In the genomic region with DNA sequence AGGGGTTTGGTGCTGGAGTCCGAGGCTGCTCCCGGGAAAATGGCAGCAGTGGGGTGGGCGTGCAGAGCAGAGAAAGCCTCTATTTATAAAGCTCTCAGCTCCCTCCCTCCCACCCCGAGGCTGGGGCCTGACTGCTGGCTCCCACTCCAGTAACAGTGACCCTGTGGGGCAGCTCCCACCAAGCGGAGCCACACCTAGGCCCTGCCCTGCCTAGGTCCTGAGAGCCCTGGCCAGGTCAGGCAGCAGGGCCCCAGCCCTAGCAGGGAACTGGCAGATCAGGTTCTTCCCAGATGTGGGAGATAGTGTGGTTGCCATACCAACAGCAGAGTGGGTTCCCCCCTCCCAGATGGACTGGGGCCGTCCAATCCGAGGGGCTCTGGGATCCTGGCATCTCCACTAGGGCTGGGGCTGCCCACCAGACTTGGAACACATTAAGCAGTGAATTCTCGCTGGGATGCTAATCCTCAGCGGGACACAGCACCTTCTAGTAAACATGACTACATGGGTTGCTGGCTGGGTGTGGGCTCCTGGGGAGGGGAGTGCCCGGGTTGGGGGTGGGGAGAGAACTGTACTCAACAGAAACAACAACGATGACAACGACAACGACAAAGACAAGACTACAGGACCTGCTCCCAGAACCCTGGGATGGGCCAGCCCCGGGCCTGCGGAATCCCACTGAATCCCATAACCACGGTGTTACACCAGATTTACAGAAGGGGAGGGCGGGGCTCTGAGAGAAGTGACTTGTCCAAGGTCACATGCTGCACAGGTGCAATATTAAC, we compare ENCODE assay signal across 8 cellular contexts. TPM values are rescaled to one million over a fixed set of nuclear protein-coding genes. Genes with fewer than 3 reads are reported as not detected.
DNase-seq lines count a peak whose midpoint lies in the region; ATAC-seq, FAIRE-seq and TF ChIP-seq lines count a peak whose summit lies in the region.

No MANE protein-coding gene starts in this region.

- H4K20me1 ChIP-seq in IMR-90 (ENCODE audit: insufficient read depth, low read length) (peaks cover 20% of the 10 kb centered on the region), HepG2 (ENCODE audit: insufficient read depth, low read length) (peaks cover 5% of the 10 kb centered on the region; the same call in 1 of the 2 replicates)

- POLR2A ChIA-PET in IMR-90 (lab: Charles Lee; ENCODE audit: unreplicated experiment) (no interaction called here), HepG2 (lab: Yijun Ruan, JAX) (interaction anchor here (1.3 kb wide), 1 partner anchor 10 kb away, joined by 3 read pairs; a partner anchor contains a TSS)

- peaks cover 0 to 43% (median 25%) of the 10 kb centered on the region in 4 donors for H3K4me1 Mint-ChIP-seq in CD4-positive, CD25-positive, alpha-beta regulatory T cell

- no peaks in the 10 kb centered on the region for H3K27me3 Mint-ChIP-seq in CD4-positive, CD25-positive, alpha-beta regulatory T cell

- H2BK20ac ChIP-seq in IMR-90 (ENCODE audit: low read depth, low read length): no peak overlapping the region

- H3K9me3 ChIP-seq in CD4-positive, CD25-positive, alpha-beta regulatory T cell (ENCODE audit: control insufficient read depth in 2 of 2, low read length in 2 of 2): no peaks in the 10 kb centered on the region
- H3K9me3 ChIP-seq in IMR-90 (ENCODE audit: control insufficient read depth, insufficient read depth, low read length) (no peaks in the 10 kb centered on the region), HepG2 (ENCODE audit: low read length) (no peaks in the 10 kb centered on the region), tibial nerve (no peaks in the 10 kb centered on the region)

- no peak overlapping the region for H4K91ac ChIP-seq in IMR-90 (ENCODE audit: insufficient read depth, low read depth, low read length)

- no peak for FAIRE-seq in HepG2 (lab: Jason Lieb, UNC)

- 27% methylated on average over 3 of the region's 17 CpGs; no CpG with 5 or more reads in 1 of the 2 experiments for WGBS in IMR-90 (ENCODE audit: extremely low coverage in 2 of 2, insufficient read length in 1 of 2), 2 experiments
- 28% methylated on average over 13 of the region's 17 CpGs for WGBS in HepG2 (ENCODE audit: low lambda C conversion rate)
- WGBS in tibial nerve, 2 donors: 23 to 26% methylated on average over 17 of the region's 17 CpGs

- H3K9me1 ChIP-seq in IMR-90 (ENCODE audit: insufficient read depth, low read length): peaks cover 19% of the 10 kb centered on the region

- H3K27ac Mint-ChIP-seq in CD4-positive, CD25-positive, alpha-beta regulatory T cell: peak overlapping the region; percentile 66 to 78 (median 78)

- H3K27ac ChIP-seq in CD4-positive, CD25-positive, alpha-beta regulatory T cell (ENCODE audit: insufficient read depth, low read length, poor library complexity, severe bottlenecking): peak overlapping the region; percentile 23
- H3K27ac ChIP-seq in IMR-90 (ENCODE audit: insufficient read depth, low read length) (no peak overlapping the region), HepG2 (ENCODE audit: extremely low read length, insufficient read depth, low read length) (no peak overlapping the region), tibial nerve (peak overlapping the region; percentile 70 to 94 (median 90))

- H3K36me3 ChIP-seq in CD4-positive, CD25-positive, alpha-beta regulatory T cell (ENCODE audit: control insufficient read depth, insufficient read depth, low read length): no peaks in the 10 kb centered on the region
- no peaks in the 10 kb centered on the region for H3K36me3 ChIP-seq in IMR-90 (ENCODE audit: control insufficient read depth, insufficient read depth, low read length)
- H3K36me3 ChIP-seq in HepG2 (replicated peaks in 1 of 2; ENCODE audit: control insufficient read depth in 1 of 2, insufficient read depth in 2 of 2, low read length in 2 of 2): no peaks in the 10 kb centered on the region
- no peaks in the 10 kb centered on the region for H3K36me3 ChIP-seq in tibial nerve

- peaks cover 14% of the 10 kb centered on the region for H3K79me2 ChIP-seq in HepG2 (ENCODE audit: insufficient read depth, low read length)

- no peak for TF ChIP-seq CTCF in IMR-90 (conservative IDR thresholded peaks at IDR 0.05; ENCODE audit: low read depth, low read length)
- TF ChIP-seq CTCF in astrocyte of the cerebellum (IDR thresholded peaks at IDR 0.05; ENCODE audit: low read depth, low read length, missing control alignments): no peak
- TF ChIP-seq CTCF in HepG2 (CRISPR knock-in tag; IDR thresholded peaks at IDR 0.05): no peak
- TF ChIP-seq CTCF in tibial nerve (IDR thresholded peaks at IDR 0.05): no peak

- no peak overlapping the region for H3K18ac ChIP-seq in IMR-90 (ENCODE audit: low read depth, low read length)

- dilution Hi-C loops in IMR-90 (cut with HindIII; ENCODE audit: low sequenced_read_pairs, unreplicated experiment): no loop called here

- no peak for DNase-seq in CD4-positive, CD25-positive, alpha-beta regulatory T cell
- DNase-seq in IMR-90 (peak; percentile 24), astrocyte of the cerebellum (ENCODE audit: low read depth) (no peak), HepG2 (ENCODE audit: low spot score) (peak; percentile 20), tibial nerve (ENCODE audit: low spot score in 2 of 2) (no peak), dermis blood vessel endothelial cell (no peak)

- peaks cover 5% of the 10 kb centered on the region for H3K36me3 Mint-ChIP-seq in CD4-positive, CD25-positive, alpha-beta regulatory T cell

- peak overlapping the region; percentile 87; the same call in 1 of the 2 replicates for H3K23ac ChIP-seq in IMR-90 (ENCODE audit: low read depth, low read length)

- TF ChIP-seq RAD21 in IMR-90 (IDR thresholded peaks at IDR 0.05; ENCODE audit: low read length): no peak
- TF ChIP-seq RAD21 in HepG2 (CRISPR knock-in tag; IDR thresholded peaks at IDR 0.05): no peak

- TF ChIP-seq EP300 in HepG2 (IDR thresholded peaks at IDR 0.05; ENCODE audit: low read depth in 2 of 2, low read length in 2 of 2) (no peak), HepG2 (CRISPR knock-in tag; IDR thresholded peaks at IDR 0.05; ENCODE audit: borderline replicate concordance) (no peak), tibial nerve (IDR thresholded peaks at IDR 0.05) (no peak)

- H3K4me3 Mint-ChIP-seq in CD4-positive, CD25-positive, alpha-beta regulatory T cell: peak overlapping the region; percentile 73 to 91 (median 80)

- peaks cover 18 to 51% of the 10 kb centered on the region in 2 experiments for H3K79me1 ChIP-seq in IMR-90 (ENCODE audit: low read depth in 1 of 2, low read length in 2 of 2)

- H2AFZ ChIP-seq in IMR-90 (replicated peaks; ENCODE audit: low read length, poor library complexity) (peak overlapping the region; percentile 36), HepG2 (ENCODE audit: low read length) (no peak overlapping the region)

- CTCF ChIA-PET in IMR-90 (lab: Yijun Ruan, JAX): no interaction called here
- CTCF ChIA-PET in HepG2 (lab: Yijun Ruan, JAX; ENCODE audit: low intra/inter-chr PET ratio, low total read pairs): no interaction called here

- no peak for ATAC-seq in CD4-positive, CD25-positive, alpha-beta regulatory T cell (ENCODE audit: low read depth in 2 of 2)
- ATAC-seq in IMR-90 (ENCODE audit: low read depth) (no peak), HepG2 (peak; percentile 34), GM19467 (IDR thresholded peaks at IDR 0.05; ENCODE audit: unreplicated experiment) (no peak), GM18867 (IDR thresholded peaks at IDR 0.05; ENCODE audit: unreplicated experiment) (no peak)

- H2AK5ac ChIP-seq in IMR-90 (ENCODE audit: low read depth, low read length): peak overlapping the region; percentile 35

- BruUV-seq in IMR-90 (replicated peaks; lab: Mats Ljungman, UMichigan) (no TSS peak), HepG2 (replicated peaks; lab: Mats Ljungman, UMichigan) (TSS peak; percentile 52)

- no peak overlapping the region for H2BK15ac ChIP-seq in IMR-90 (ENCODE audit: low read depth, low read length)

- peak overlapping the region; percentile 98 for H2AK9ac ChIP-seq in IMR-90 (replicated peaks; ENCODE audit: low read depth, low read length, poor library complexity)

- no peak overlapping the region for H4K5ac ChIP-seq in IMR-90 (ENCODE audit: low read depth, low read length)

- TF ChIP-seq POLR2A in IMR-90 (IDR thresholded peaks at IDR 0.05; ENCODE audit: low read depth, low read length) (no peak), HepG2 (IDR thresholded peaks at IDR 0.05; ENCODE audit: insufficient read depth in 1 of 2, low read depth in 2 of 2, low read length in 2 of 2) (no peak), tibial nerve (IDR thresholded peaks at IDR 0.05) (no peak)

- H3K4ac ChIP-seq in IMR-90 (ENCODE audit: low read depth, low read length): no peak overlapping the region

- no peak overlapping the region for H3K14ac ChIP-seq in IMR-90 (replicated peaks; ENCODE audit: low read depth, low read length)

- no peaks in the 10 kb centered on the region for H3K9me3 Mint-ChIP-seq in CD4-positive, CD25-positive, alpha-beta regulatory T cell

- peak overlapping the region; percentile 51 for H3K4me3 ChIP-seq in CD4-positive, CD25-positive, alpha-beta regulatory T cell (ENCODE audit: low read depth, low read length)
- H3K4me3 ChIP-seq in IMR-90 (ENCODE audit: insufficient read depth, low read depth, low read length) (0 out of 2 replicates have a peak overlapping the region, but pooled peaks have one; percentile 96), astrocyte of the cerebellum (ENCODE audit: low read depth, low read length) (peak overlapping the region; percentile 65), HepG2 (replicated peaks in 1 of 3; ENCODE audit: insufficient read depth in 1 of 3, low read depth in 2 of 3, low read length in 3 of 3) (peak overlapping the region; percentile 65 to 76 (median 69); a peak in 4 of 6 replicates), tibial nerve (peak overlapping the region; percentile 64 to 95 (median 90))

- intact Hi-C loops in IMR-90 (cut with micrococcal nuclease): loop anchor here (5.0 kb wide), 1 partner anchor 174 kb away; no protein-coding TSS in a partner anchor
- intact Hi-C loops in HepG2 (cut with micrococcal nuclease; ENCODE audit: unreplicated experiment): no loop called here

- no peak overlapping the region for H3K56ac ChIP-seq in IMR-90 (ENCODE audit: extremely low read depth, insufficient read depth, low read length)

- H4K8ac ChIP-seq in IMR-90 (ENCODE audit: low read depth in 2 of 2, low read length in 2 of 2): no peak overlapping the region

- no peaks in the 10 kb centered on the region for H3K27me3 ChIP-seq in CD4-positive, CD25-positive, alpha-beta regulatory T cell (ENCODE audit: control insufficient read depth, insufficient read depth, low read length)
- H3K27me3 ChIP-seq in IMR-90 (ENCODE audit: control insufficient read depth, insufficient read depth, low read length) (no peaks in the 10 kb centered on the region), HepG2 (ENCODE audit: control insufficient read depth in 1 of 2, insufficient read depth in 2 of 2, low read length in 2 of 2) (no peaks in the 10 kb centered on the region), tibial nerve (no peaks in the 10 kb centered on the region)

- H2BK120ac ChIP-seq in IMR-90 (ENCODE audit: low read depth, low read length): no peak overlapping the region

- H3K9ac ChIP-seq in IMR-90 (ENCODE audit: low read depth, low read length): no peak overlapping the region
- peak overlapping the region; percentile 78; the same call in 1 of the 2 replicates for H3K9ac ChIP-seq in HepG2 (ENCODE audit: insufficient read depth, low read depth, low read length)

- in situ Hi-C loops in IMR-90 (cut with MboI; ENCODE audit: low sequenced_read_pairs): no loop called here
- in situ Hi-C loops in astrocyte of the cerebellum (cut with HindIII; ENCODE audit: low sequenced_read_pairs): no loop called here
- in situ Hi-C loops in HepG2 (cut with HindIII; ENCODE audit: extremely low pct_ligation_motif_present, low pct_unique_long_range_greater_than_20kb): no loop called here

- H3K4me2 ChIP-seq in IMR-90 (ENCODE audit: low read depth, low read length) (peak overlapping the region; percentile 99), HepG2 (ENCODE audit: low read depth, low read length) (peak overlapping the region; percentile 87)

- H3K4me1 ChIP-seq in CD4-positive, CD25-positive, alpha-beta regulatory T cell (ENCODE audit: control insufficient read depth, insufficient read depth, low read length, poor library complexity, severe bottlenecking): peaks cover 25% of the 10 kb centered on the region
- H3K4me1 ChIP-seq in IMR-90 (ENCODE audit: control insufficient read depth, insufficient read depth, low read length) (peaks cover 27% of the 10 kb centered on the region), HepG2 (ENCODE audit: insufficient read depth, low read length) (peaks cover 38% of the 10 kb centered on the region), tibial nerve (peaks cover 0 to 56% (median 23%) of the 10 kb centered on the region in 4 donors)

- no peak overlapping the region for H2BK5ac ChIP-seq in IMR-90 (ENCODE audit: low read depth, low read length, poor library complexity, severe bottlenecking)

RNA-seq across cellular contexts. Expression of a gene that starts 1.5 kb away (rescaled TPM):
- total RNA-seq in CD4-positive, CD25-positive, alpha-beta regulatory T cell: 77.8 TPM
- 10 to 100 TPM; 18.2 to 38.8 (median 26.6) TPM for polyA plus RNA-seq in CD4-positive, CD25-positive, alpha-beta regulatory T cell
- total RNA-seq in IMR-90 (2012; rRNA removed) (26.4 and 36.4 TPM in 2 replicates), HepG2 (2016; rRNA removed; fragmentation: Illumina TruSeq; extraction: Trizol) (10.5 and 24.0 TPM in 2 replicates), tibial nerve (100 to 1,000 TPM; 117 to 175 (median 129) TPM), dermis blood vessel endothelial cell (60.2 and 70.1 TPM in 2 replicates)
- polyA plus RNA-seq in IMR-90 (2012; rRNA removed) (68.4 and 72.1 TPM in 2 replicates), HepG2 (2011; rRNA removed) (40.6 and 68.0 TPM in 2 replicates)
- 29.3 and 50.5 TPM in 2 replicates for polyA plus RNA-seq in IMR-90 (2012; cell fraction: cytosol; rRNA removed)
- 357 and 697 TPM in 2 replicates for polyA plus RNA-seq in IMR-90 (2012; cell fraction: nucleus; rRNA removed; ENCODE audit: low replicate concordance)
- total RNA-seq in HepG2 (2016; cell fraction: cytosol; rRNA removed; fragmentation: Illumina TruSeq; extraction: Trizol; ENCODE audit: low read depth): 5.7 and 6.3 TPM in 2 replicates
- 10.1 and 22.9 TPM in 2 replicates for total RNA-seq in HepG2 (2016; cell fraction: insoluble cytoplasmic fraction; rRNA removed; fragmentation: Illumina TruSeq; extraction: Trizol)
- total RNA-seq in HepG2 (2016; cell fraction: membrane; rRNA removed; fragmentation: Illumina TruSeq; extraction: Trizol): 9.8 and 12.3 TPM in 2 replicates
- total RNA-seq in HepG2 (2016; cell fraction: nucleus; rRNA removed; fragmentation: Illumina TruSeq; extraction: Trizol): 28.6 and 31.6 TPM in 2 replicates
- 23.7 and 25.8 TPM in 2 replicates for polyA plus RNA-seq in HepG2 (2011; cell fraction: cytosol; rRNA removed)
- 356 and 393 TPM in 2 replicates for polyA plus RNA-seq in HepG2 (2011; cell fraction: nucleus; rRNA removed)
- 17.4 and 18.7 TPM in 2 replicates for polyA plus RNA-seq in HepG2 (2012)
- polyA plus RNA-seq in HepG2 (2016; cell fraction: cytosol; fragmentation: Illumina TruSeq; extraction: Trizol; ENCODE audit: low read depth): 7.5 and 8.5 TPM in 2 replicates
- polyA plus RNA-seq in HepG2 (2016; cell fraction: insoluble cytoplasmic fraction; fragmentation: Illumina TruSeq; extraction: Trizol; ENCODE audit: low read depth): 13.7 and 15.9 TPM in 2 replicates
- 11.0 and 13.2 TPM in 2 replicates for polyA plus RNA-seq in HepG2 (2016; cell fraction: membrane; fragmentation: Illumina TruSeq; extraction: Trizol; ENCODE audit: low read depth)
- 80.7 and 100 TPM in 2 replicates for polyA plus RNA-seq in HepG2 (2016; cell fraction: nucleus; fragmentation: Illumina TruSeq; extraction: Trizol; ENCODE audit: insufficient read depth, low read depth)
- polyA minus RNA-seq in HepG2 (2011; rRNA and poly(A)+ RNA removed; ENCODE audit: low replicate concordance): 29.6 and 163 TPM in 2 replicates
- 10.4 and 14.1 TPM in 2 replicates for polyA minus RNA-seq in HepG2 (2011; cell fraction: cytosol; rRNA and poly(A)+ RNA removed)
- 20.3 and 22.6 TPM in 2 replicates for polyA minus RNA-seq in HepG2 (2011; cell fraction: nucleus; rRNA and poly(A)+ RNA removed)

RNA-seq across cellular contexts. Expression of a gene that starts 9.8 kb away (rescaled TPM):
- total RNA-seq in CD4-positive, CD25-positive, alpha-beta regulatory T cell: 48.5 TPM
- polyA plus RNA-seq in CD4-positive, CD25-positive, alpha-beta regulatory T cell: 1 to 10 TPM; 6.3 to 8.0 (median 7.6) TPM
- 9.7 and 12.5 TPM in 2 replicates for total RNA-seq in IMR-90 (2012; rRNA removed)
- 25.3 and 25.9 TPM in 2 replicates for polyA plus RNA-seq in IMR-90 (2012; rRNA removed)
- polyA plus RNA-seq in IMR-90 (2012; cell fraction: cytosol; rRNA removed): 22.2 and 23.0 TPM in 2 replicates
- 87.9 and 243 TPM in 2 replicates for polyA plus RNA-seq in IMR-90 (2012; cell fraction: nucleus; rRNA removed; ENCODE audit: low replicate concordance)
- total RNA-seq in HepG2 (2016; rRNA removed; fragmentation: Illumina TruSeq; extraction: Trizol): 8.9 and 17.1 TPM in 2 replicates
- total RNA-seq in HepG2 (2016; cell fraction: cytosol; rRNA removed; fragmentation: Illumina TruSeq; extraction: Trizol; ENCODE audit: low read depth): 5.8 TPM in 2 replicates
- total RNA-seq in HepG2 (2016; cell fraction: insoluble cytoplasmic fraction; rRNA removed; fragmentation: Illumina TruSeq; extraction: Trizol): 8.3 and 17.7 TPM in 2 replicates
- total RNA-seq in HepG2 (2016; cell fraction: membrane; rRNA removed; fragmentation: Illumina TruSeq; extraction: Trizol): 6.6 and 6.9 TPM in 2 replicates
- total RNA-seq in HepG2 (2016; cell fraction: nucleus; rRNA removed; fragmentation: Illumina TruSeq; extraction: Trizol): 22.2 and 26.2 TPM in 2 replicates
- 10.8 and 12.2 TPM in 2 replicates for polyA plus RNA-seq in HepG2 (2011; rRNA removed)
- polyA plus RNA-seq in HepG2 (2011; cell fraction: cytosol; rRNA removed): 4.8 and 7.2 TPM in 2 replicates
- 118 and 145 TPM in 2 replicates for polyA plus RNA-seq in HepG2 (2011; cell fraction: nucleus; rRNA removed)
- polyA plus RNA-seq in HepG2 (2012): 3.9 and 9.8 TPM in 2 replicates
- 1.3 and 1.6 TPM in 2 replicates for polyA plus RNA-seq in HepG2 (2016; cell fraction: cytosol; fragmentation: Illumina TruSeq; extraction: Trizol; ENCODE audit: low read depth)
- polyA plus RNA-seq in HepG2 (2016; cell fraction: insoluble cytoplasmic fraction; fragmentation: Illumina TruSeq; extraction: Trizol; ENCODE audit: low read depth): 5.8 and 6.3 TPM in 2 replicates
- polyA plus RNA-seq in HepG2 (2016; cell fraction: membrane; fragmentation: Illumina TruSeq; extraction: Trizol; ENCODE audit: low read depth): 3.4 and 4.3 TPM in 2 replicates
- polyA plus RNA-seq in HepG2 (2016; cell fraction: nucleus; fragmentation: Illumina TruSeq; extraction: Trizol; ENCODE audit: insufficient read depth, low read depth): 44.0 and 50.8 TPM in 2 replicates
- 17.4 and 26.1 TPM in 2 replicates for polyA minus RNA-seq in HepG2 (2011; rRNA and poly(A)+ RNA removed; ENCODE audit: low replicate concordance)
- 4.4 and 5.0 TPM in 2 replicates for polyA minus RNA-seq in HepG2 (2011; cell fraction: cytosol; rRNA and poly(A)+ RNA removed)
- 18.5 and 19.6 TPM in 2 replicates for polyA minus RNA-seq in HepG2 (2011; cell fraction: nucleus; rRNA and poly(A)+ RNA removed)
- 10 to 100 TPM; 25.3 to 56.7 (median 34.2) TPM for total RNA-seq in tibial nerve
- 34.4 and 39.5 TPM in 2 replicates for total RNA-seq in dermis blood vessel endothelial cell

RNA-seq across cellular contexts. Expression of a gene that starts 54.3 kb away (rescaled TPM):
- total RNA-seq in CD4-positive, CD25-positive, alpha-beta regulatory T cell: 3.9 TPM
- polyA plus RNA-seq in CD4-positive, CD25-positive, alpha-beta regulatory T cell: 1 to 10 TPM; 8.6 to 9.3 (median 8.9) TPM
- total RNA-seq in IMR-90 (2012; rRNA removed) (6.7 and 7.0 TPM in 2 replicates), HepG2 (2016; rRNA removed; fragmentation: Illumina TruSeq; extraction: Trizol) (15.1 and 34.1 TPM in 2 replicates), tibial nerve (10 to 100 TPM in 1 of 4 donors, 1 to 10 TPM in 3; 4.7 to 12.0 (median 6.7) TPM), dermis blood vessel endothelial cell (10.7 and 15.5 TPM in 2 replicates)
- polyA plus RNA-seq in IMR-90 (2012; rRNA removed) (16.5 and 17.1 TPM in 2 replicates), HepG2 (2011; rRNA removed) (20.9 and 21.0 TPM in 2 replicates)
- polyA plus RNA-seq in IMR-90 (2012; cell fraction: cytosol; rRNA removed): 15.2 and 19.2 TPM in 2 replicates
- polyA plus RNA-seq in IMR-90 (2012; cell fraction: nucleus; rRNA removed; ENCODE audit: low replicate concordance): 8.7 and 13.8 TPM in 2 replicates
- 4.4 and 4.8 TPM in 2 replicates for total RNA-seq in HepG2 (2016; cell fraction: cytosol; rRNA removed; fragmentation: Illumina TruSeq; extraction: Trizol; ENCODE audit: low read depth)
- total RNA-seq in HepG2 (2016; cell fraction: insoluble cytoplasmic fraction; rRNA removed; fragmentation: Illumina TruSeq; extraction: Trizol): 14.3 and 33.9 TPM in 2 replicates
- 11.5 and 12.2 TPM in 2 replicates for total RNA-seq in HepG2 (2016; cell fraction: membrane; rRNA removed; fragmentation: Illumina TruSeq; extraction: Trizol)
- total RNA-seq in HepG2 (2016; cell fraction: nucleus; rRNA removed; fragmentation: Illumina TruSeq; extraction: Trizol): 27.9 and 34.5 TPM in 2 replicates
- 18.4 and 24.7 TPM in 2 replicates for polyA plus RNA-seq in HepG2 (2011; cell fraction: cytosol; rRNA removed)
- polyA plus RNA-seq in HepG2 (2011; cell fraction: nucleus; rRNA removed): 17.8 and 22.4 TPM in 2 replicates
- 7.5 and 9.0 TPM in 2 replicates for polyA plus RNA-seq in HepG2 (2012)
- polyA plus RNA-seq in HepG2 (2016; cell fraction: cytosol; fragmentation: Illumina TruSeq; extraction: Trizol; ENCODE audit: low read depth): 3.5 and 3.7 TPM in 2 replicates
- polyA plus RNA-seq in HepG2 (2016; cell fraction: insoluble cytoplasmic fraction; fragmentation: Illumina TruSeq; extraction: Trizol; ENCODE audit: low read depth): 15.8 and 16.0 TPM in 2 replicates
- 6.2 and 7.2 TPM in 2 replicates for polyA plus RNA-seq in HepG2 (2016; cell fraction: membrane; fragmentation: Illumina TruSeq; extraction: Trizol; ENCODE audit: low read depth)
- 48.2 and 51.4 TPM in 2 replicates for polyA plus RNA-seq in HepG2 (2016; cell fraction: nucleus; fragmentation: Illumina TruSeq; extraction: Trizol; ENCODE audit: insufficient read depth, low read depth)
- polyA minus RNA-seq in HepG2 (2011; rRNA and poly(A)+ RNA removed; ENCODE audit: low replicate concordance): 31.9 and 42.4 TPM in 2 replicates
- polyA minus RNA-seq in HepG2 (2011; cell fraction: cytosol; rRNA and poly(A)+ RNA removed): 9.3 and 12.5 TPM in 2 replicates
- 4.4 and 6.6 TPM in 2 replicates for polyA minus RNA-seq in HepG2 (2011; cell fraction: nucleus; rRNA and poly(A)+ RNA removed)

Comparison
In these comparisons a context has a peak if more than half of its experiments do, and no peak if none do; other contexts are left out.
1. DNase-seq: peak in IMR-90 (single experiment) and HepG2 (single experiment); none in CD4-positive, CD25-positive, alpha-beta regulatory T cell (0 of 3), astrocyte of the cerebellum (single experiment), tibial nerve (0 of 2) and dermis blood vessel endothelial cell (single experiment).
2. H3K27ac ChIP-seq: peak in CD4-positive, CD25-positive, alpha-beta regulatory T cell (single experiment) and tibial nerve (4 of 4); none in IMR-90 (single experiment) and HepG2 (single experiment).
3. Peak in every context shown above with its lines, with median percentiles within 50 percentile points of each other: H3K4me3 ChIP-seq.